26 cellular contexts compared by ENCODE assay signal in genomic region chr7:45647426-45647825, GRCh38.
DNase-seq lines count a peak whose midpoint lies in the region; ATAC-seq and TF ChIP-seq lines count a peak whose summit lies in the region.
"Had no signal": no experiment of that assay in that cellular context is flagged by ENCODE, and none has a peak within 500 bp of the region (broad histone marks: within the 10 kb centered on the region; RNA-seq: fewer than 3 reads in every experiment).

No MANE protein-coding gene starts in this region.

- no peaks in the 10 kb centered on the region for H3K4me1 ChIP-seq in IMR-90 (ENCODE audit: control insufficient read depth, insufficient read depth, low read length)
- H3K4me1 ChIP-seq: BE2C, HAP-1 had no signal

- CTCF ChIA-PET in activated CD8-positive, alpha-beta memory T cell treated with anti-CD3 and anti-CD28 coated beads, Interleukin-2, amount 10 ng/mL, durations not matched to agents 7 days and 5 days (lab: Charles Lee): interaction anchor here (1.5 kb wide), 1 partner anchor 16 kb away, joined by 3 read pairs; no protein-coding TSS in a partner anchor
- CTCF ChIA-PET in IMR-90 (lab: Yijun Ruan, JAX): interaction anchor here (1.3 kb wide), 1 partner anchor 16 kb away, joined by 4 read pairs; no protein-coding TSS in a partner anchor

- H4K8ac ChIP-seq in IMR-90 (ENCODE audit: low read depth in 2 of 2, low read length in 2 of 2): no peak overlapping the region

- H4K5ac ChIP-seq in IMR-90 (ENCODE audit: low read depth, low read length): no peak overlapping the region

- H3K56ac ChIP-seq in IMR-90 (ENCODE audit: extremely low read depth, insufficient read depth, low read length): no peak overlapping the region

- no peak overlapping the region for H3K27ac ChIP-seq in IMR-90 (ENCODE audit: insufficient read depth, low read length)

- no peak overlapping the region for H2AK9ac ChIP-seq in IMR-90 (replicated peaks; ENCODE audit: low read depth, low read length, poor library complexity)

- no peak overlapping the region for H3K9ac ChIP-seq in IMR-90 (ENCODE audit: low read depth, low read length)

- H3K4me3 Mint-ChIP-seq in activated CD8-positive, alpha-beta memory T cell treated with anti-CD3 and anti-CD28 coated beads, Interleukin-2, amount 10 ng/mL, durations not matched to agents 7 days and 5 days: no peak overlapping the region
- H3K4me3 Mint-ChIP-seq: CD14-positive monocyte; CD8-positive, alpha-beta memory T cell; HFFc6 had no signal

- TF ChIP-seq RAD21 in IMR-90 (IDR thresholded peaks at IDR 0.05; ENCODE audit: low read length): no peak

- POLR2A ChIA-PET in IMR-90 (lab: Charles Lee; ENCODE audit: unreplicated experiment): interaction anchor here (0.6 kb wide), 1 partner anchor 447 kb away, joined by 12 read pairs; no protein-coding TSS in a partner anchor

- H3K27me3 ChIP-seq in IMR-90 (ENCODE audit: control insufficient read depth, insufficient read depth, low read length): peaks cover 12% of the 10 kb centered on the region
- H3K27me3 ChIP-seq: BE2C had no signal

- no peak overlapping the region for H2BK5ac ChIP-seq in IMR-90 (ENCODE audit: low read depth, low read length, poor library complexity, severe bottlenecking)

- no peak overlapping the region for H2BK20ac ChIP-seq in IMR-90 (ENCODE audit: low read depth, low read length)

- no peak overlapping the region for H2BK120ac ChIP-seq in IMR-90 (ENCODE audit: low read depth, low read length)

- H2BK15ac ChIP-seq in IMR-90 (ENCODE audit: low read depth, low read length): no peak overlapping the region

- no peak overlapping the region for H3K18ac ChIP-seq in IMR-90 (ENCODE audit: low read depth, low read length)

- peaks cover 7% of the 10 kb centered on the region for H3K4me1 Mint-ChIP-seq in activated CD8-positive, alpha-beta memory T cell treated with anti-CD3 and anti-CD28 coated beads, Interleukin-2, amount 10 ng/mL, durations not matched to agents 7 days and 5 days
- H3K4me1 Mint-ChIP-seq: CD14-positive monocyte; CD8-positive, alpha-beta memory T cell had no signal

- dilution Hi-C loops in IMR-90 (cut with HindIII; ENCODE audit: low sequenced_read_pairs, unreplicated experiment): no loop called here

- no peaks in the 10 kb centered on the region; the same call in 1 of the 2 replicates for H3K9me1 ChIP-seq in IMR-90 (ENCODE audit: insufficient read depth, low read length)

- H3K14ac ChIP-seq in IMR-90 (replicated peaks; ENCODE audit: low read depth, low read length): no peak overlapping the region

- H3K27ac Mint-ChIP-seq in activated CD8-positive, alpha-beta memory T cell treated with anti-CD3 and anti-CD28 coated beads, Interleukin-2, amount 10 ng/mL, durations not matched to agents 7 days and 5 days: no peak overlapping the region
- H3K27ac Mint-ChIP-seq: CD14-positive monocyte; CD8-positive, alpha-beta memory T cell; HFFc6 had no signal

- no peak for TF ChIP-seq POLR2A in IMR-90 (IDR thresholded peaks at IDR 0.05; ENCODE audit: low read depth, low read length)

- no peak for ATAC-seq in activated CD8-positive, alpha-beta memory T cell treated with anti-CD3 and anti-CD28 coated beads, Interleukin-2, amount 10 ng/mL, durations not matched to agents 7 days and 5 days
- ATAC-seq in IMR-90 (ENCODE audit: low read depth): no peak
- ATAC-seq in GM19395 (IDR thresholded peaks at IDR 0.05; ENCODE audit: unreplicated experiment): no peak

- no peak overlapping the region for H3K4me2 ChIP-seq in IMR-90 (ENCODE audit: low read depth, low read length)

- no peak overlapping the region for H3K23ac ChIP-seq in IMR-90 (ENCODE audit: low read depth, low read length)

- no peaks in the 10 kb centered on the region for H3K36me3 Mint-ChIP-seq in activated CD8-positive, alpha-beta memory T cell treated with anti-CD3 and anti-CD28 coated beads, Interleukin-2, amount 10 ng/mL, durations not matched to agents 7 days and 5 days
- H3K36me3 Mint-ChIP-seq: CD14-positive monocyte; CD8-positive, alpha-beta memory T cell had no signal

- no peaks in the 10 kb centered on the region for H3K27me3 Mint-ChIP-seq in activated CD8-positive, alpha-beta memory T cell treated with anti-CD3 and anti-CD28 coated beads, Interleukin-2, amount 10 ng/mL, durations not matched to agents 7 days and 5 days

- no TSS peak for BruUV-seq in IMR-90 (replicated peaks; lab: Mats Ljungman, UMichigan)

- no peak overlapping the region for H2AK5ac ChIP-seq in IMR-90 (ENCODE audit: low read depth, low read length)

- peak; percentile 30 for DNase-seq in activated CD8-positive, alpha-beta memory T cell treated with anti-CD3 and anti-CD28 coated beads, Interleukin-2, amount 10 ng/mL, durations not matched to agents 7 days and 5 days
- no peak for DNase-seq in activated CD8-positive, alpha-beta memory T cell treated with anti-CD3 and anti-CD28 coated beads, Interleukin-2, amount 50 U/mL, for 4 hours
- DNase-seq in IMR-90 (no peak), ecto neural progenitor cell (ENCODE audit: low spot score) (peak; percentile 41), occipital lobe (lab: John Stamatoyannopoulos, UW) (peak; percentile 23), SIG-M5 treated with dmso at 0.1 percent for 504 hours (lab: John Stamatoyannopoulos, UW; ENCODE audit: unreplicated experiment) (no peak)
- DNase-seq in stimulated activated CD4-positive, alpha-beta T cell treated with anti-CD3 and anti-CD28 coated beads, Interleukin-15, amount 100 ng/mL, for 24 hours: no peak
- DNase-seq: 8988T; ACHN; BE2C; CD8-positive, alpha-beta memory T cell; DMS79 treated with DMSO at 0.1 percent for 48 hours; GOT3; KBM-7; MV-4-11; NCI-H1105; NCI-H1436 treated with DMSO at 0.1 percent for 48 hours; NCI-H187 treated with DMSO at 0.1 percent for 48 hours; NCI-H446; NCI-H524 treated with DMSO at 0.1 percent for 48 hours; NCI-H774; RPMI8226 had no signal

- WGBS in IMR-90 (ENCODE audit: extremely low coverage in 2 of 2, insufficient read length in 1 of 2), 2 experiments: 60% methylated on average over 2 of the region's 5 CpGs; no CpG with 5 or more reads in 1 of the 2 experiments

- no peak for TF ChIP-seq CTCF in IMR-90 (conservative IDR thresholded peaks at IDR 0.05; ENCODE audit: low read depth, low read length)

- H3K4ac ChIP-seq in IMR-90 (ENCODE audit: low read depth, low read length): no peak overlapping the region

- no peaks in the 10 kb centered on the region for H3K9me3 ChIP-seq in IMR-90 (ENCODE audit: control insufficient read depth, insufficient read depth, low read length)
- H3K9me3 ChIP-seq: BE2C, HAP-1 had no signal

- no peaks in the 10 kb centered on the region for H4K20me1 ChIP-seq in IMR-90 (ENCODE audit: insufficient read depth, low read length)

- H3K4me3 ChIP-seq in IMR-90 (ENCODE audit: insufficient read depth, low read depth, low read length): no peak overlapping the region
- H3K4me3 ChIP-seq: HAP-1 had no signal

- no peak overlapping the region for H4K91ac ChIP-seq in IMR-90 (ENCODE audit: insufficient read depth, low read depth, low read length)

- in situ Hi-C loops in IMR-90 (cut with MboI; ENCODE audit: low sequenced_read_pairs): no loop called here

- intact Hi-C loops in IMR-90 (cut with micrococcal nuclease): no loop called here

- no peaks in the 10 kb centered on the region for H3K9me3 Mint-ChIP-seq in activated CD8-positive, alpha-beta memory T cell treated with anti-CD3 and anti-CD28 coated beads, Interleukin-2, amount 10 ng/mL, durations not matched to agents 7 days and 5 days (ENCODE audit: low read depth)
- H3K9me3 Mint-ChIP-seq: CD8-positive, alpha-beta memory T cell; HFFc6 had no signal

- H2AFZ ChIP-seq in IMR-90 (replicated peaks; ENCODE audit: low read length, poor library complexity): peak overlapping the region; percentile 7

- no peaks in the 10 kb centered on the region for H3K36me3 ChIP-seq in IMR-90 (ENCODE audit: control insufficient read depth, insufficient read depth, low read length)
- H3K36me3 ChIP-seq: BE2C, HAP-1 had no signal

- no peaks in the 10 kb centered on the region for H3K79me1 ChIP-seq in IMR-90 (ENCODE audit: low read depth in 1 of 2, low read length in 2 of 2)

TF ChIP-seq in IMR-90, 13 proteins besides CTCF, POLR2A, EP300 and RAD21:
- TF ChIP-seq USF2 (IDR thresholded peaks at IDR 0.05; ENCODE audit: low read depth, low read length): no peak
- no peak for TF ChIP-seq MAZ (IDR thresholded peaks at IDR 0.05; ENCODE audit: borderline replicate concordance, low read depth, low read length)
- TF ChIP-seq CHD1 (IDR thresholded peaks at IDR 0.05; ENCODE audit: low read depth, low read length): no peak
- TF ChIP-seq SMC3 (IDR thresholded peaks at IDR 0.05; ENCODE audit: low read depth, low read length): no peak
- TF ChIP-seq MAFK (IDR thresholded peaks at IDR 0.05; ENCODE audit: low read depth, low read length): no peak
- TF ChIP-seq RCOR1 (IDR thresholded peaks at IDR 0.05; ENCODE audit: insufficient replicate concordance, low read length): no peak

Comparison
In these comparisons a context has a peak if more than half of its experiments do, and no peak if none do; other contexts are left out.
1. DNase-seq: peak in activated CD8-positive, alpha-beta memory T cell treated with anti-CD3 and anti-CD28 coated beads, Interleukin-2, amount 10 ng/mL, durations not matched to agents 7 days and 5 days (single experiment), ecto neural progenitor cell (single experiment) and occipital lobe (single experiment); none in activated CD8-positive, alpha-beta memory T cell treated with anti-CD3 and anti-CD28 coated beads, Interleukin-2, amount 50 U/mL, for 4 hours (single experiment), IMR-90 (single experiment), SIG-M5 treated with dmso at 0.1 percent for 504 hours (single experiment) and stimulated activated CD4-positive, alpha-beta T cell treated with anti-CD3 and anti-CD28 coated beads, Interleukin-15, amount 100 ng/mL, for 24 hours (single experiment).